8 cellular contexts compared by ENCODE assay signal in genomic region chr12:13171921-13172859, GRCh38. TPM values are rescaled to one million over a fixed set of nuclear protein-coding genes. Genes with fewer than 3 reads are reported as not detected.
DNase-seq lines count a peak whose midpoint lies in the region; ATAC-seq and TF ChIP-seq lines count a peak whose summit lies in the region.

No MANE protein-coding gene starts in this region.

- WGBS in right lobe of liver (ENCODE audit: insufficient coverage, low coverage, low lambda C conversion rate, missing lambda C conversion rate), result 68% methylated on average over 11 of the region's 14 CpGs

- H3K27me3 ChIP-seq in GM23338 (ENCODE audit: insufficient read depth) (no peaks in the 10 kb centered on the region), adipocyte (replicated peaks; ENCODE audit: control insufficient read depth, insufficient read depth, low read length) (no peaks in the 10 kb centered on the region), right lobe of liver (no peaks in the 10 kb centered on the region)

- peak; percentile 89 for DNase-seq in AG10803 (ENCODE audit: low read depth)
- DNase-seq in GM23338 (ENCODE audit: low spot score), result peak; percentile 67
- DNase-seq in adipocyte (ENCODE audit: low read depth), result peak; percentile 62
- DNase-seq in right lobe of liver, result peak; percentile 52 to 88 (median 87)
- no peak for DNase-seq in activated naive CD4-positive, alpha-beta T cell treated with Interleukin-2 at 50 U/mL for 16 hours
- DNase-seq in NCI-H82 (lab: John Stamatoyannopoulos, UW), result no peak
- DNase-seq in NCI-H774 (lab: John Stamatoyannopoulos, UW), result no peak

- no peaks in the 10 kb centered on the region for H3K36me3 ChIP-seq in GM23338 (ENCODE audit: insufficient read depth)
- no peaks in the 10 kb centered on the region for H3K36me3 ChIP-seq in adipocyte (ENCODE audit: control insufficient read depth, insufficient read depth, low read length, severe bottlenecking)
- no peaks in the 10 kb centered on the region for H3K36me3 ChIP-seq in right lobe of liver

- H3K4me1 Mint-ChIP-seq in GM23338, result peaks cover 35% of the 10 kb centered on the region

- H3K9ac ChIP-seq in adipocyte (ENCODE audit: low read length), result peak overlapping the region; percentile 82

- no peaks in the 10 kb centered on the region for H4K20me1 ChIP-seq in GM23338 (replicated peaks; ENCODE audit: insufficient read depth)

- intact Hi-C loops in right lobe of liver (cut with DNase I), result no loop called here

- H3K4me3 Mint-ChIP-seq in GM23338, result no peak overlapping the region

- no peaks in the 10 kb centered on the region for H3K9me3 Mint-ChIP-seq in GM23338

- H3K4me3 ChIP-seq in AG10803 (ENCODE audit: low read length), result peak overlapping the region; percentile 41
- no peak overlapping the region for H3K4me3 ChIP-seq in GM23338
- peak overlapping the region; percentile 54 for H3K4me3 ChIP-seq in adipocyte (ENCODE audit: low read length)
- no peak overlapping the region for H3K4me3 ChIP-seq in right lobe of liver

- ATAC-seq in GM23338 (peak; percentile 62), right lobe of liver (peak; percentile 42 to 87 (median 78)), GM21515 (IDR thresholded peaks at IDR 0.05; ENCODE audit: unreplicated experiment) (no peak)

- TF ChIP-seq CTCF in AG10803 (conservative IDR thresholded peaks at IDR 0.05; ENCODE audit: low read length) (no peak), GM23338 (conservative IDR thresholded peaks at IDR 0.05; ENCODE audit: low read depth in 2 of 2) (peak in 1 of 2 experiments; percentile 6; a peak in 1 of 4 replicates), right lobe of liver (IDR thresholded peaks at IDR 0.05) (no peak)

- H3F3A ChIP-seq in GM23338 (replicated peaks; ENCODE audit: low read depth), result no peaks in the 10 kb centered on the region

- H2AFZ ChIP-seq in GM23338, result peak overlapping the region; percentile 40; the same call in 1 of the 2 replicates

- no peak overlapping the region for H3K27ac Mint-ChIP-seq in GM23338

- H3K27ac ChIP-seq in GM23338 (ENCODE audit: low read depth) (no peak overlapping the region), right lobe of liver (peak overlapping the region in 1 of 3 donors; percentile 45)

- H3K4me1 ChIP-seq in GM23338 (ENCODE audit: insufficient read depth), result peaks cover 13% of the 10 kb centered on the region
- peaks cover 71% of the 10 kb centered on the region for H3K4me1 ChIP-seq in adipocyte (ENCODE audit: control insufficient read depth, insufficient read depth, low read length)
- peaks cover 0 to 33% (median 0%) of the 10 kb centered on the region in 4 donors for H3K4me1 ChIP-seq in right lobe of liver

- no peaks in the 10 kb centered on the region for H3K36me3 Mint-ChIP-seq in GM23338 (ENCODE audit: low read depth)

- H3K27me3 Mint-ChIP-seq in GM23338 (ENCODE audit: insufficient read depth, low read depth, poor library complexity), result peaks cover 4% of the 10 kb centered on the region

- H3K9me2 ChIP-seq in GM23338 (ENCODE audit: insufficient read depth), result 0 out of 2 replicates have a peak, but pooled peaks cover 4% of the 10 kb centered on the region

- TF ChIP-seq POLR2A in right lobe of liver (IDR thresholded peaks at IDR 0.05), result no peak

- peak overlapping the region; percentile 60; the same call in 1 of the 2 replicates for H3K4me2 ChIP-seq in GM23338

- H3K79me2 ChIP-seq in GM23338 (replicated peaks; ENCODE audit: insufficient read depth), result no peaks in the 10 kb centered on the region

- H3K9me3 ChIP-seq in adipocyte (ENCODE audit: control insufficient read depth, low read length), result no peaks in the 10 kb centered on the region
- no peaks in the 10 kb centered on the region for H3K9me3 ChIP-seq in right lobe of liver

TF ChIP-seq in GM23338, 12 proteins besides CTCF, POLR2A, EP300 and RAD21 (continues in another document):
- TF ChIP-seq NANOG (IDR thresholded peaks at IDR 0.05; ENCODE audit: borderline replicate concordance), result no peak
- TF ChIP-seq EZH2phosphoT487 (IDR thresholded peaks at IDR 0.05; ENCODE audit: unreplicated experiment), result no peak
- TF ChIP-seq STAT1 (IDR thresholded peaks at IDR 0.05; ENCODE audit: unreplicated experiment), result no peak
- TF ChIP-seq ZNF114 (CRISPR knock-in tag; IDR thresholded peaks at IDR 0.05), result no peak
- no peak for TF ChIP-seq ZNF331 (CRISPR knock-in tag; IDR thresholded peaks at IDR 0.05; ENCODE audit: low read depth)
- TF ChIP-seq JUNB (IDR thresholded peaks at IDR 0.05; ENCODE audit: unreplicated experiment), result no peak
- no peak for TF ChIP-seq REST (IDR thresholded peaks at IDR 0.05; ENCODE audit: unreplicated experiment)

RNA-seq across cellular contexts. Expression of gene EMP1, which starts 24.3 kb away (rescaled TPM):
- total RNA-seq in GM23338 (2014; rRNA removed; shearing (Covaris generic)), result 0.07 TPM in 1 of 2 replicates, not detected in the other
- polyA plus RNA-seq in GM23338 (2016; fragmentation: Nextera tagmentation; extraction: Ambion mirVana), result 0.39 and 1.1 TPM in 2 replicates
- total RNA-seq in right lobe of liver, result 10 to 100 TPM in 4 of 6 experiments, 1 to 10 TPM in 2; 3.1 to 25.0 (median 14.5) TPM

Comparison
In these comparisons a context has a peak if more than half of its experiments do, and no peak if none do; other contexts are left out.
1. DNase-seq: peak in AG10803 (single experiment), GM23338 (single experiment), adipocyte (single experiment) and right lobe of liver (3 of 3); none in activated naive CD4-positive, alpha-beta T cell treated with Interleukin-2 at 50 U/mL for 16 hours (single experiment), NCI-H82 (single experiment) and NCI-H774 (single experiment).
2. H3K4me3 ChIP-seq: peak in AG10803 (single experiment) and adipocyte (single experiment); none in GM23338 (single experiment) and right lobe of liver (0 of 3).